16 cellular contexts compared by ENCODE assay signal in the genomic region with DNA sequence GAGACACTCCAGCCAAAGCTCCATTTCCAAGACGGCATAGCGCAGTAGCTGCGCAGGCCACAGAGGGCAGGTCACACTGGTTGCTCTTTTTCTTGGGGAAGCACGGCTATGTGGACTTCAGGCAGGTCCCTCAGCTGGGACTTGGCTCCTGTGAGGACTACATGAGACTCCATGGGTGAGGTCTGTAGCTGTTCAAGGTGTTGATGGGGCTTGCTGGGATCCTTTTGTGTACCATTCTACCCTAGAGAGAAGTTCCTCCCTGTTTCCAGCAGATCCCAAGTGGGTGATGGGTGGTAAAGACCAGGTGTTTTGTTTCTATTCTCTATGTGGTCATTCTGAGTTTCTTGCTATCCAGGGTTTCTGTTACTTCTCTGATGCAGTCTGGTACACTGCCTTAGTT.
DNase-seq lines count a peak whose midpoint lies in the region; ATAC-seq and TF ChIP-seq lines count a peak whose summit lies in the region.
"Had no signal": no experiment of that assay in that cellular context is flagged by ENCODE, and none has a peak within 500 bp of the region (broad histone marks: within the 10 kb centered on the region; RNA-seq: fewer than 3 reads in every experiment).

No MANE protein-coding gene starts in this region.

- ATAC-seq in IMR-90 (ENCODE audit: low read depth) (no peak), gastroesophageal sphincter (no peak), aorta (ENCODE audit: low FRiP score) (no peak)
- ATAC-seq: PC-3 had no signal

- H4K91ac ChIP-seq in IMR-90 (ENCODE audit: insufficient read depth, low read depth, low read length) (no peak overlapping the region), neuronal stem cell (ENCODE audit: low read depth, low read length, poor library complexity) (no peak overlapping the region)

- no peak overlapping the region for H3K27ac Mint-ChIP-seq in CD4-positive, alpha-beta memory T cell
- H3K27ac Mint-ChIP-seq: CD4-positive, alpha-beta T cell had no signal

- H3K27me3 Mint-ChIP-seq in CD4-positive, alpha-beta memory T cell: no peaks in the 10 kb centered on the region
- H3K27me3 Mint-ChIP-seq: CD4-positive, alpha-beta T cell had no signal

- H3K9me3 ChIP-seq in left ventricle myocardium inferior (replicated peaks) (peaks cover 13% of the 10 kb centered on the region), IMR-90 (ENCODE audit: control insufficient read depth, insufficient read depth, low read length) (no peaks in the 10 kb centered on the region), gastroesophageal sphincter (no peaks in the 10 kb centered on the region), aorta (ENCODE audit: control insufficient read depth, low read length) (no peaks in the 10 kb centered on the region), neuronal stem cell (replicated peaks in 1 of 2; ENCODE audit: control insufficient read depth in 2 of 2, insufficient read depth in 1 of 2, low read depth in 1 of 2, low read length in 2 of 2) (peaks cover 2 to 3% of the 10 kb centered on the region in 2 donors)
- H3K9me3 ChIP-seq in CD4-positive, alpha-beta memory T cell (ENCODE audit: control insufficient read depth in 1 of 2, low read length in 2 of 2): no peaks in the 10 kb centered on the region

- H3K4me1 ChIP-seq in left ventricle myocardium inferior: peaks cover 66% of the 10 kb centered on the region
- peaks cover 7% of the 10 kb centered on the region; the same call in 1 of the 2 replicates for H3K4me1 ChIP-seq in IMR-90 (ENCODE audit: control insufficient read depth, insufficient read depth, low read length)
- H3K4me1 ChIP-seq in gastroesophageal sphincter: peaks cover 22 to 80% (median 29%) of the 10 kb centered on the region in 3 donors
- H3K4me1 ChIP-seq in aorta (ENCODE audit: control insufficient read depth in 1 of 2, insufficient read depth in 2 of 2, low read length in 2 of 2): peaks cover 8 to 11% of the 10 kb centered on the region in 2 donors
- peaks cover 0 to 2% of the 10 kb centered on the region in 2 donors for H3K4me1 ChIP-seq in neuronal stem cell (ENCODE audit: control insufficient read depth in 2 of 2, insufficient read depth in 1 of 2, low read depth in 1 of 2, low read length in 2 of 2)
- peaks cover 18% of the 10 kb centered on the region for H3K4me1 ChIP-seq in CD4-positive, alpha-beta memory T cell (ENCODE audit: insufficient read depth, low read length)

- H2BK15ac ChIP-seq in IMR-90 (ENCODE audit: low read depth, low read length) (no peak overlapping the region), neuronal stem cell (ENCODE audit: low read length) (no peak overlapping the region)

- TF ChIP-seq CTCF in left ventricle myocardium inferior (IDR thresholded peaks at IDR 0.05; ENCODE audit: borderline replicate concordance): no peak
- TF ChIP-seq CTCF in IMR-90 (conservative IDR thresholded peaks at IDR 0.05; ENCODE audit: low read depth, low read length): no peak
- TF ChIP-seq CTCF in gastroesophageal sphincter (IDR thresholded peaks at IDR 0.05): no peak

- no peak overlapping the region for H2AK9ac ChIP-seq in IMR-90 (replicated peaks; ENCODE audit: low read depth, low read length, poor library complexity)

- H3K9me1 ChIP-seq in IMR-90 (ENCODE audit: insufficient read depth, low read length): peaks cover 23% of the 10 kb centered on the region

- no peak for TF ChIP-seq EP300 in gastroesophageal sphincter (IDR thresholded peaks at IDR 0.05)

- CTCF ChIA-PET in IMR-90 (lab: Yijun Ruan, JAX): no interaction called here
- CTCF ChIA-PET in CD4-positive, alpha-beta memory T cell (lab: Charles Lee; ENCODE audit: partially characterized antibody): interaction anchor here (1.0 kb wide), 1 partner anchor 597 kb away, joined by 4 read pairs; no protein-coding TSS in a partner anchor

- H3K9me3 Mint-ChIP-seq in CD4-positive, alpha-beta memory T cell: no peaks in the 10 kb centered on the region
- H3K9me3 Mint-ChIP-seq: CD4-positive, alpha-beta T cell had no signal

- peaks cover 63% of the 10 kb centered on the region for H4K20me1 ChIP-seq in IMR-90 (ENCODE audit: insufficient read depth, low read length)

- H2AFZ ChIP-seq in IMR-90 (replicated peaks; ENCODE audit: low read length, poor library complexity) (no peak overlapping the region), neuronal stem cell (ENCODE audit: low read length) (no peak overlapping the region)

- no peak overlapping the region for H3K56ac ChIP-seq in IMR-90 (ENCODE audit: extremely low read depth, insufficient read depth, low read length)

- no peak overlapping the region for H2BK20ac ChIP-seq in IMR-90 (ENCODE audit: low read depth, low read length)

- peaks cover 59 to 74% of the 10 kb centered on the region in 2 experiments for H3K79me1 ChIP-seq in IMR-90 (ENCODE audit: low read depth in 1 of 2, low read length in 2 of 2)
- peaks cover 4% of the 10 kb centered on the region for H3K79me1 ChIP-seq in neuronal stem cell (ENCODE audit: low read depth, low read length)

- POLR2A ChIA-PET in IMR-90 (lab: Charles Lee; ENCODE audit: unreplicated experiment): no interaction called here
- POLR2A ChIA-PET in CD4-positive, alpha-beta memory T cell (lab: Charles Lee; ENCODE audit: partially characterized antibody): interaction anchor here (1.1 kb wide), 1 partner anchor 14 kb away, joined by 3 read pairs; no protein-coding TSS in a partner anchor

- H3K27ac ChIP-seq in left ventricle myocardium inferior (replicated peaks) (peak overlapping the region; percentile 16), IMR-90 (ENCODE audit: insufficient read depth, low read length) (no peak overlapping the region), gastroesophageal sphincter (peak overlapping the region; percentile 38 to 61 (median 46)), aorta (ENCODE audit: low read depth in 1 of 2, low read length in 2 of 2) (peak overlapping the region; percentile 12 to 48), neuronal stem cell (replicated peaks; ENCODE audit: low read length) (no peak overlapping the region)
- no peak overlapping the region for H3K27ac ChIP-seq in CD4-positive, alpha-beta memory T cell (ENCODE audit: low read depth, low read length)
- H3K27ac ChIP-seq: HL-60 had no signal

- BruUV-seq in IMR-90 (replicated peaks; lab: Mats Ljungman, UMichigan): no TSS peak

- H2AK5ac ChIP-seq in IMR-90 (ENCODE audit: low read depth, low read length) (no peak overlapping the region), neuronal stem cell (ENCODE audit: low read depth, low read length) (no peak overlapping the region)

- no peak for TF ChIP-seq POLR2A in IMR-90 (IDR thresholded peaks at IDR 0.05; ENCODE audit: low read depth, low read length)
- TF ChIP-seq POLR2A in gastroesophageal sphincter (IDR thresholded peaks at IDR 0.05): no peak

- H3K4me3 ChIP-seq in left ventricle myocardium inferior: no peak overlapping the region
- no peak overlapping the region for H3K4me3 ChIP-seq in IMR-90 (ENCODE audit: insufficient read depth, low read depth, low read length)
- no peak overlapping the region for H3K4me3 ChIP-seq in gastroesophageal sphincter
- H3K4me3 ChIP-seq in aorta (ENCODE audit: low read length in 2 of 2): no peak overlapping the region
- no peak overlapping the region for H3K4me3 ChIP-seq in neuronal stem cell (ENCODE audit: low read length in 2 of 2)
- no peak overlapping the region for H3K4me3 ChIP-seq in CD4-positive, alpha-beta memory T cell (ENCODE audit: low read length in 2 of 2)

- H2BK120ac ChIP-seq in IMR-90 (ENCODE audit: low read depth, low read length) (no peak overlapping the region), neuronal stem cell (ENCODE audit: low read depth, low read length) (no peak overlapping the region)

- H3K27me3 ChIP-seq in left ventricle myocardium inferior (ENCODE audit: low read depth) (no peaks in the 10 kb centered on the region), IMR-90 (ENCODE audit: control insufficient read depth, insufficient read depth, low read length) (no peaks in the 10 kb centered on the region), gastroesophageal sphincter (no peaks in the 10 kb centered on the region), aorta (ENCODE audit: control insufficient read depth in 1 of 2, insufficient read depth in 2 of 2, low read length in 1 of 2) (no peaks in the 10 kb centered on the region), neuronal stem cell (ENCODE audit: control insufficient read depth in 3 of 3, insufficient read depth in 3 of 3, low read depth in 1 of 3, low read length in 3 of 3) (no peaks in the 10 kb centered on the region)
- no peaks in the 10 kb centered on the region for H3K27me3 ChIP-seq in CD4-positive, alpha-beta memory T cell (ENCODE audit: insufficient read depth, low read length)

- H3K9ac ChIP-seq in IMR-90 (ENCODE audit: low read depth, low read length) (no peak overlapping the region), neuronal stem cell (ENCODE audit: low read depth, low read length, poor library complexity) (no peak overlapping the region)

- no peak overlapping the region for H2BK12ac ChIP-seq in neuronal stem cell (ENCODE audit: low read length)

- H4K8ac ChIP-seq in IMR-90 (ENCODE audit: low read depth in 2 of 2, low read length in 2 of 2) (no peak overlapping the region), neuronal stem cell (ENCODE audit: low read depth, low read length) (no peak overlapping the region)

- H3K14ac ChIP-seq in IMR-90 (replicated peaks; ENCODE audit: low read depth, low read length): no peak overlapping the region
- H3K14ac ChIP-seq in neuronal stem cell (ENCODE audit: low read length): no peak overlapping the region

- in situ Hi-C loops in IMR-90 (cut with MboI; ENCODE audit: low sequenced_read_pairs): no loop called here

- peaks cover 0 to 12% of the 10 kb centered on the region in 2 donors for H3K36me3 Mint-ChIP-seq in CD4-positive, alpha-beta memory T cell

- H4K5ac ChIP-seq in IMR-90 (ENCODE audit: low read depth, low read length): no peak overlapping the region

- H2BK5ac ChIP-seq in IMR-90 (ENCODE audit: low read depth, low read length, poor library complexity, severe bottlenecking) (no peak overlapping the region), neuronal stem cell (ENCODE audit: low read length) (no peak overlapping the region)

- H3K18ac ChIP-seq in IMR-90 (ENCODE audit: low read depth, low read length) (no peak overlapping the region), neuronal stem cell (ENCODE audit: low read length) (no peak overlapping the region)

- no CpG with 5 or more reads among the region's 4 CpGs for WGBS in IMR-90 (ENCODE audit: extremely low coverage in 2 of 2, insufficient read length in 1 of 2), 2 experiments
- 90% methylated on average over 2 of the region's 4 CpGs; no CpG with 5 or more reads in 1 of the 2 donors for WGBS in gastroesophageal sphincter (ENCODE audit: low coverage in 1 of 2), 2 donors
- 96% methylated on average over 4 of the region's 4 CpGs for WGBS in aorta, 2 donors
- WGBS in neuronal stem cell (ENCODE audit: extremely low coverage in 2 of 2, insufficient read length in 2 of 2, insufficient replicate concordance in 1 of 2), 2 donors: no CpG with 5 or more reads among the region's 4 CpGs

- dilution Hi-C loops in IMR-90 (cut with HindIII; ENCODE audit: low sequenced_read_pairs, unreplicated experiment): no loop called here

- H3K4me3 Mint-ChIP-seq in CD4-positive, alpha-beta memory T cell: no peak overlapping the region
- H3K4me3 Mint-ChIP-seq: CD4-positive, alpha-beta T cell had no signal

- H3K36me3 ChIP-seq in left ventricle myocardium inferior (no peaks in the 10 kb centered on the region), IMR-90 (ENCODE audit: control insufficient read depth, insufficient read depth, low read length) (peaks cover 3% of the 10 kb centered on the region; the same call in 1 of the 2 replicates), gastroesophageal sphincter (no peaks in the 10 kb centered on the region), aorta (ENCODE audit: control insufficient read depth in 1 of 2, insufficient read depth in 2 of 2, low read length in 1 of 2) (no peaks in the 10 kb centered on the region), neuronal stem cell (replicated peaks in 1 of 2; ENCODE audit: control insufficient read depth in 2 of 2, insufficient read depth in 2 of 2, low read length in 2 of 2) (no peaks in the 10 kb centered on the region)
- H3K36me3 ChIP-seq in CD4-positive, alpha-beta memory T cell (ENCODE audit: insufficient read depth, low read length): no peaks in the 10 kb centered on the region

- H3K4ac ChIP-seq in IMR-90 (ENCODE audit: low read depth, low read length) (peak overlapping the region; percentile 10; the same call in 1 of the 2 replicates), neuronal stem cell (ENCODE audit: low read length) (no peak overlapping the region)

- H3K4me2 ChIP-seq in IMR-90 (ENCODE audit: low read depth, low read length) (no peak overlapping the region), neuronal stem cell (ENCODE audit: insufficient read depth, low read length, poor library complexity, severe bottlenecking) (no peak overlapping the region)

- no peak for TF ChIP-seq RAD21 in IMR-90 (IDR thresholded peaks at IDR 0.05; ENCODE audit: low read length)

- intact Hi-C loops in left ventricle myocardium inferior (cut with micrococcal nuclease): no loop called here
- intact Hi-C loops in cardiac septum (cut with DNase I): no loop called here
- intact Hi-C loops in IMR-90 (cut with micrococcal nuclease): no loop called here
- intact Hi-C loops in aorta (cut with DNase I): no loop called here
- intact Hi-C loops in CD4-positive, alpha-beta memory T cell (cut with micrococcal nuclease): no loop called here

- H3K4me1 Mint-ChIP-seq in CD4-positive, alpha-beta memory T cell: peaks cover 22 to 30% (median 25%) of the 10 kb centered on the region in 4 donors

- no peak overlapping the region for H3K23ac ChIP-seq in IMR-90 (ENCODE audit: low read depth, low read length)
- no peak overlapping the region for H3K23ac ChIP-seq in neuronal stem cell (ENCODE audit: low read depth, low read length, poor library complexity)

- DNase-seq in left ventricle myocardium inferior: no peak
- DNase-seq in cardiac septum (ENCODE audit: low spot score): no peak
- no peak for DNase-seq in IMR-90
- no peak for DNase-seq in aorta
- DNase-seq in neuronal stem cell (ENCODE audit: low spot score): no peak
- no peak for DNase-seq in CD4-positive, alpha-beta memory T cell
- DNase-seq: Calu3; CD4-positive, alpha-beta T cell; H7; NCI-H1436; NCI-H1930; NCI-H226; PC-3; RPMI8226 had no signal

Comparison
In these comparisons a context has a peak if more than half of its experiments do, and no peak if none do; other contexts are left out.
1. H3K27ac ChIP-seq: peak in left ventricle myocardium inferior (single experiment), gastroesophageal sphincter (4 of 4) and aorta (2 of 2); none in IMR-90 (single experiment), neuronal stem cell (single experiment) and CD4-positive, alpha-beta memory T cell (single experiment).